Comparison of ENCODE assay signal across 16 cellular contexts in genomic region chr5:19406576-19407365, GRCh38.
"Had no signal": no experiment of that assay in that cellular context is flagged by ENCODE, and none has a peak within 500 bp of the region (broad histone marks: within the 10 kb centered on the region; RNA-seq: fewer than 3 reads in every experiment).

No MANE protein-coding gene starts in this region.

- H3K27ac ChIP-seq: foreskin keratinocyte, sigmoid colon, spleen had no signal

- H3K4me1 Mint-ChIP-seq: activated naive CD8-positive, alpha-beta T cell treated with anti-CD3 and anti-CD28 coated beads for 36 hours; central memory CD8-positive, alpha-beta T cell; nephron progenitor cell had no signal

- H3K27ac Mint-ChIP-seq: activated CD8-positive, alpha-beta T cell treated with anti-CD3 and anti-CD28 coated beads for 36 hours; activated naive CD8-positive, alpha-beta T cell treated with anti-CD3 and anti-CD28 coated beads for 36 hours; dendritic cell treated with granulocyte-macrophage colony-stimulating factor and Interleukin-4, amounts not matched to agents 40 ng/mL and 50 ng/mL, for 4 days; mesothelial cell of epicardium; nephron progenitor cell; stimulated activated naive CD8-positive, alpha-beta T cell treated with anti-CD3 and anti-CD28 coated beads, Interleukin-15, Interleukin-2, amounts not matched to agents 100 ng/mL and 50 ng/mL, for 24 hours; type B pancreatic cell had no signal

- H3K27me3 ChIP-seq: foreskin keratinocyte, sigmoid colon, spleen had no signal

- ATAC-seq: activated CD8-positive, alpha-beta T cell treated with anti-CD3 and anti-CD28 coated beads for 36 hours; foreskin keratinocyte had no signal

- H3K9me3 ChIP-seq: sigmoid colon had no signal

- H3K4me3 Mint-ChIP-seq: activated CD8-positive, alpha-beta T cell treated with anti-CD3 and anti-CD28 coated beads for 36 hours; activated naive CD8-positive, alpha-beta T cell treated with anti-CD3 and anti-CD28 coated beads for 36 hours; brain; central memory CD8-positive, alpha-beta T cell; dendritic cell treated with granulocyte-macrophage colony-stimulating factor and Interleukin-4, amounts not matched to agents 40 ng/mL and 50 ng/mL, for 4 days; mesothelial cell of epicardium; nephron progenitor cell; stimulated activated naive CD8-positive, alpha-beta T cell treated with anti-CD3 and anti-CD28 coated beads, Interleukin-15, Interleukin-2, amounts not matched to agents 100 ng/mL and 50 ng/mL, for 24 hours; type B pancreatic cell had no signal

- H3K36me3 Mint-ChIP-seq: activated naive CD8-positive, alpha-beta T cell treated with anti-CD3 and anti-CD28 coated beads for 36 hours; brain; mesothelial cell of epicardium; type B pancreatic cell had no signal

- H3K4me1 ChIP-seq: foreskin keratinocyte, sigmoid colon, spleen had no signal

- DNase-seq: activated CD4-positive, alpha-beta T cell treated with anti-CD3 and anti-CD28 coated beads for 4 hours; activated CD8-positive, alpha-beta T cell treated with anti-CD3 and anti-CD28 coated beads for 36 hours; activated effector memory CD4-positive, alpha-beta T cell treated with anti-CD3 and anti-CD28 coated beads, Interleukin-2, amount 50 U/mL, for 16 hours; activated naive CD8-positive, alpha-beta T cell treated with anti-CD3 and anti-CD28 coated beads for 36 hours; activated T-cell treated with anti-CD3 and anti-CD28 coated beads, Interleukin-2, amount 50 U/mL, for 48 hours; effector memory CD4-positive, alpha-beta T cell; foreskin keratinocyte; nephron progenitor cell; sigmoid colon; spleen had no signal

- H3K36me3 ChIP-seq: sigmoid colon, spleen had no signal

- H3K27me3 Mint-ChIP-seq: activated CD8-positive, alpha-beta T cell treated with anti-CD3 and anti-CD28 coated beads for 36 hours; activated naive CD8-positive, alpha-beta T cell treated with anti-CD3 and anti-CD28 coated beads for 36 hours; brain; central memory CD8-positive, alpha-beta T cell; dendritic cell treated with granulocyte-macrophage colony-stimulating factor and Interleukin-4, amounts not matched to agents 40 ng/mL and 50 ng/mL, for 4 days; stimulated activated naive CD8-positive, alpha-beta T cell treated with anti-CD3 and anti-CD28 coated beads, Interleukin-15, Interleukin-2, amounts not matched to agents 100 ng/mL and 50 ng/mL, for 24 hours; type B pancreatic cell had no signal

- H3K4me3 ChIP-seq: sigmoid colon, spleen had no signal
